In the genomic region with DNA sequence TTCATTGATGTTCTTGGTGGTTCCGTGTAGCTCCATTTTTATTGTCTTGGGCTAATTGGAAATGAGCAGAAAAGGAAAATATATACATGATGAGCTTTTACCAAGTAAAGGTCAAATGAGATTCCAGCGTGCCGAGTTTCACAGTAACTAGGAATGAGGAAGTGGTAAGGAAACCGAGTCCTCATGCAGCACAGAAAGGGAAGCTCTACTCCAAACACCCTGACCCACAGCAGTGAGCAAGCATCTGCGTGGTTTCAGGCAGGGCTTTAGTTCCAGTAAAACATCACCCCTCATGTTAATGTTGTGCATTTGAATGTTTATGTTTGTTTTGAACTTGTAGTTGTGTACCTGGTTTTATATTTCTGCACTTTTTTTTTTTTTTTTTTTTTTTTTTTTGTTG, we compare ENCODE assay signal across 8 cellular contexts.
DNase-seq lines count a peak whose midpoint lies in the region; ATAC-seq and TF ChIP-seq lines count a peak whose summit lies in the region.

No MANE protein-coding gene starts in this region.

- H3K36me3 ChIP-seq in kidney epithelial cell (ENCODE audit: control insufficient read depth, insufficient read depth, low read length) = no peaks in the 10 kb centered on the region

- no peak for TF ChIP-seq POLR2A in GM18505 (IDR thresholded peaks at IDR 0.05; ENCODE audit: borderline replicate concordance, extremely low read depth, insufficient read depth, insufficient read length)

- H3K27me3 ChIP-seq in kidney epithelial cell (ENCODE audit: control insufficient read depth, insufficient read depth, low read length) = no peaks in the 10 kb centered on the region

- H3K4me3 ChIP-seq in kidney epithelial cell (ENCODE audit: low read depth, low read length) = no peak overlapping the region

- DNase-seq in SKM-1 treated with dmso at 0.1 percent for 144 hours (lab: John Stamatoyannopoulos, UW; ENCODE audit: unreplicated experiment) (peak; percentile 68), kidney epithelial cell (ENCODE audit: low read depth) (peak; percentile 53), NCI-H345 (lab: John Stamatoyannopoulos, UW) (no peak), NCI-H345 treated with DMSO at 0.1 percent for 48 hours (lab: John Stamatoyannopoulos, UW; ENCODE audit: unreplicated experiment) (no peak)
- no peak for DNase-seq in stimulated activated CD4-positive, alpha-beta T cell treated with anti-CD3 and anti-CD28 coated beads, Interleukin-12 subunit alpha, Interleukin-12 subunit beta, amount 100 ng/mL, for 4 hours

- ATAC-seq in GM18505 (IDR thresholded peaks at IDR 0.05; ENCODE audit: unreplicated experiment) = peak; percentile 67
- peak; percentile 64 for ATAC-seq in HG02840 (IDR thresholded peaks at IDR 0.05; ENCODE audit: low FRiP score, unreplicated experiment)
- ATAC-seq in GM19463 (IDR thresholded peaks at IDR 0.05; ENCODE audit: unreplicated experiment) = no peak

- TF ChIP-seq CTCF in kidney epithelial cell (IDR thresholded peaks at IDR 0.05; ENCODE audit: insufficient read depth, low read length, poor library complexity, severe bottlenecking) = no peak

Comparison
In these comparisons a context has a peak if more than half of its experiments do, and no peak if none do; other contexts are left out.
1. DNase-seq: peak in SKM-1 treated with dmso at 0.1 percent for 144 hours (single experiment) and kidney epithelial cell (single experiment); none in NCI-H345 (single experiment), NCI-H345 treated with DMSO at 0.1 percent for 48 hours (single experiment) and stimulated activated CD4-positive, alpha-beta T cell treated with anti-CD3 and anti-CD28 coated beads, Interleukin-12 subunit alpha, Interleukin-12 subunit beta, amount 100 ng/mL, for 4 hours (single experiment).